Comparison of ENCODE assay signal across 8 cellular contexts in the genomic region with DNA sequence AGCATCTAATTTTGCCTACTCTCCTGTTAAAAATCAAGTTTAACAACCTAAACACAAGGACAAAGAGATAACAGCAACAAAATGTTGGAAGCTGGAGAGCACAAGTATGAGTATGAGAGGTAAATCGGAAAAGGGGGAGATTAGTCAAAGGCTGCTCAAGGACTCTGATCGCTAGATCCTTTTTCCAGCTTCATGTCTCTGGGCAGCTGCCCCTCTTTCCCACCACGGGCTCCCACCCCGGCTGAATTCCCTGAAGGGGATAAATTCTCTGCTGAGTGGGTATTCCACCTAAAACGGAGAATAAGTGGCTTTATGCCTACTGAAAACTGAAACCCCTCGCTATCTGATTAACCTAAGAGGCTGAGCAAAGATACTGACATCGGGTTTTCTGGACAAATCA. TPM values are rescaled to one million over a fixed set of nuclear protein-coding genes. Genes with fewer than 3 reads are reported as not detected.
DNase-seq lines count a peak whose midpoint lies in the region; ATAC-seq and TF ChIP-seq lines count a peak whose summit lies in the region.

No MANE protein-coding gene starts in this region.

- 76 to 80% methylated on average over 7 of the region's 7 CpGs for WGBS in gastroesophageal sphincter (ENCODE audit: low coverage in 1 of 2), 2 donors

- CTCF ChIA-PET in T-cell (lab: Charles Lee), result interaction anchor here in 1 of 2 donors (1.2 to 1.7 kb wide), 3 partner anchors 69 to 431 kb away, joined by 3 to 11 read pairs (median 5); partner anchors contain the start of genes GNG5, PRKACB and SPATA1

- H3K27ac ChIP-seq in gastroesophageal sphincter (peak overlapping the region in 3 of 4 donors; percentile 88 to 95 (median 93)), skin epidermis (peak overlapping the region in 18 of 21 experiments; percentile 91 to 100 (median 98))

- DNase-seq in NCI-H1105 treated with DMSO at 0.1 percent for 48 hours (lab: John Stamatoyannopoulos, UW), result peak; percentile 67
- DNase-seq in NCI-H1105 (lab: John Stamatoyannopoulos, UW), result no peak
- DNase-seq in T-cell, result no peak
- DNase-seq in NCI-H2081 (lab: John Stamatoyannopoulos, UW), result no peak
- no peak for DNase-seq in NCI-H1048 (lab: John Stamatoyannopoulos, UW)
- DNase-seq in head of caudate nucleus, result no peak

- H3K27ac Mint-ChIP-seq in T-cell, result peak overlapping the region; percentile 87 to 88

- H3K27me3 Mint-ChIP-seq in T-cell, result no peaks in the 10 kb centered on the region

- TF ChIP-seq POLR2A in gastroesophageal sphincter (IDR thresholded peaks at IDR 0.05), result no peak

- peaks cover 0 to 23% (median 2%) of the 10 kb centered on the region in 3 donors for H3K4me1 ChIP-seq in gastroesophageal sphincter

- TF ChIP-seq EP300 in gastroesophageal sphincter (IDR thresholded peaks at IDR 0.05), result no peak

- H3K4me3 Mint-ChIP-seq in T-cell, result peak overlapping the region; percentile 94 to 97 (median 97)

- no peaks in the 10 kb centered on the region for H3K9me3 ChIP-seq in gastroesophageal sphincter

- H3K36me3 Mint-ChIP-seq in T-cell, result peaks cover 13% of the 10 kb centered on the region

- POLR2A ChIA-PET in T-cell (lab: Charles Lee), result interaction anchor here in 1 of 2 donors (0.6 kb wide), 1 partner anchor 141 kb away, joined by 3 read pairs; no protein-coding TSS in a partner anchor

- ATAC-seq in T-cell (replicated peaks in 1 of 4) (no peak), gastroesophageal sphincter (no peak)

- peaks cover 38 to 49% (median 41%) of the 10 kb centered on the region in 3 donors for H3K4me1 Mint-ChIP-seq in T-cell

- H3K36me3 ChIP-seq in gastroesophageal sphincter, result peaks cover 0 to 1% of the 10 kb centered on the region in 2 donors

- no peak for TF ChIP-seq CTCF in gastroesophageal sphincter (IDR thresholded peaks at IDR 0.05)

- no peaks in the 10 kb centered on the region for H3K27me3 ChIP-seq in gastroesophageal sphincter

- intact Hi-C loops in head of caudate nucleus (cut with DNase I), result loop anchor here (5.0 kb wide), 1 partner anchor 68 kb away; the partner anchor contains the start of genes GNG5 and SPATA1

- no peaks in the 10 kb centered on the region for H3K9me3 Mint-ChIP-seq in T-cell

- H3K4me3 ChIP-seq in gastroesophageal sphincter, result peak overlapping the region; percentile 65 to 86
- peak overlapping the region; percentile 45 to 67 (median 58) for H3K4me3 ChIP-seq in skin epidermis

RNA-seq across cellular contexts. Expression of gene CTBS, which starts 0.7 kb away (rescaled TPM):
- 10 to 100 TPM; 14.8 to 20.3 (median 16.4) TPM for total RNA-seq in T-cell
- total RNA-seq in gastroesophageal sphincter, result 10 to 100 TPM in 3 of 4 donors, 1 to 10 TPM in 1; 6.9 to 17.0 (median 12.2) TPM
